8 cellular contexts compared by ENCODE assay signal in genomic region chr1:211680752-211681327, GRCh38. TPM values are rescaled to one million over a fixed set of nuclear protein-coding genes. Genes with fewer than 3 reads are reported as not detected.
DNase-seq lines count a peak whose midpoint lies in the region; ATAC-seq and TF ChIP-seq lines count a peak whose summit lies in the region.

No MANE protein-coding gene starts in this region.

- DNase-seq in GM13976 (ENCODE audit: low spot score), result peak; percentile 80
- DNase-seq in NCI-H1417 (lab: John Stamatoyannopoulos, UW), result peak; percentile 77 to 95 (median 77)
- DNase-seq in SKM-1 treated with dmso at 0.1 percent for 144 hours (lab: John Stamatoyannopoulos, UW; ENCODE audit: unreplicated experiment), result peak; percentile 95
- peak; percentile 77 for DNase-seq in activated naive CD4-positive, alpha-beta T cell treated with anti-CD3 and anti-CD28 coated beads, Interleukin-2, amount 10 ng/mL, durations not matched to agents 7 days and 5 days
- DNase-seq in glutamatergic neuron, result peak; percentile 69
- DNase-seq in pulmonary artery endothelial cell (ENCODE audit: low read depth, low spot score), result peak; percentile 60
- no peak for DNase-seq in cortex of kidney (lab: John Stamatoyannopoulos, UW)

- no peaks in the 10 kb centered on the region for H3K9me3 Mint-ChIP-seq in activated naive CD4-positive, alpha-beta T cell treated with anti-CD3 and anti-CD28 coated beads, Interleukin-2, amount 10 ng/mL, durations not matched to agents 7 days and 5 days
- peaks cover 5% of the 10 kb centered on the region for H3K9me3 Mint-ChIP-seq in glutamatergic neuron (ENCODE audit: unreplicated experiment)

- H3K36me3 Mint-ChIP-seq in activated naive CD4-positive, alpha-beta T cell treated with anti-CD3 and anti-CD28 coated beads, Interleukin-2, amount 10 ng/mL, durations not matched to agents 7 days and 5 days, result no peaks in the 10 kb centered on the region
- peaks cover 7% of the 10 kb centered on the region for H3K36me3 Mint-ChIP-seq in glutamatergic neuron (ENCODE audit: unreplicated experiment)

- CTCF ChIA-PET in activated naive CD4-positive, alpha-beta T cell treated with anti-CD3 and anti-CD28 coated beads, Interleukin-2, amount 10 ng/mL, durations not matched to agents 7 days and 5 days (lab: Charles Lee), result interaction anchor here (0.6 to 7.9 kb wide), 30 partner anchors 13 to 1105 kb away, joined by 3 to 108 read pairs (median 4); partner anchors contain the start of genes DTL and INTS7

- H3K27me3 Mint-ChIP-seq in activated naive CD4-positive, alpha-beta T cell treated with anti-CD3 and anti-CD28 coated beads, Interleukin-2, amount 10 ng/mL, durations not matched to agents 7 days and 5 days, result no peaks in the 10 kb centered on the region
- H3K27me3 Mint-ChIP-seq in glutamatergic neuron (ENCODE audit: unreplicated experiment), result peaks cover 3% of the 10 kb centered on the region

- ATAC-seq in HG02840 (IDR thresholded peaks at IDR 0.05; ENCODE audit: low FRiP score, unreplicated experiment), result peak; percentile 75

- peaks cover 21% of the 10 kb centered on the region for H3K4me1 Mint-ChIP-seq in activated naive CD4-positive, alpha-beta T cell treated with anti-CD3 and anti-CD28 coated beads, Interleukin-2, amount 10 ng/mL, durations not matched to agents 7 days and 5 days
- peaks cover 14% of the 10 kb centered on the region for H3K4me1 Mint-ChIP-seq in glutamatergic neuron (ENCODE audit: low read depth, unreplicated experiment)

- peak; percentile 60 for TF ChIP-seq CTCF in GM13976 (IDR thresholded peaks at IDR 0.05; ENCODE audit: borderline replicate concordance, control extremely low read depth, extremely low read depth, insufficient read depth, missing control alignments)
- TF ChIP-seq CTCF in glutamatergic neuron (IDR thresholded peaks at IDR 0.05; ENCODE audit: partially characterized antibody, unreplicated experiment), result peak; percentile 65

- H3K4me3 Mint-ChIP-seq in activated naive CD4-positive, alpha-beta T cell treated with anti-CD3 and anti-CD28 coated beads, Interleukin-2, amount 10 ng/mL, durations not matched to agents 7 days and 5 days, result no peak overlapping the region
- no peak overlapping the region for H3K4me3 Mint-ChIP-seq in glutamatergic neuron (ENCODE audit: unreplicated experiment)

- H3K27ac Mint-ChIP-seq in activated naive CD4-positive, alpha-beta T cell treated with anti-CD3 and anti-CD28 coated beads, Interleukin-2, amount 10 ng/mL, durations not matched to agents 7 days and 5 days, result peak overlapping the region; percentile 73
- peak overlapping the region; percentile 36 for H3K27ac Mint-ChIP-seq in glutamatergic neuron (ENCODE audit: unreplicated experiment)

- in situ Hi-C loops in GM13976 (cut with MboI; ENCODE audit: low sequenced_read_pairs, unreplicated experiment), result loop anchor here (10.0 to 25.0 kb wide), 3 partner anchors 606 to 774 kb away; partner anchors contain the start of gene PPP2R5A

RNA-seq across cellular contexts. Expression of gene NEK2, which starts 5.4 kb away (rescaled TPM):
- total RNA-seq in glutamatergic neuron (ENCODE audit: unreplicated experiment), result 3.4 TPM
- total RNA-seq in pulmonary artery endothelial cell, result 19.7 and 45.8 TPM in 2 replicates
